13 cellular contexts compared by ENCODE assay signal in genomic region chr7:51471199-51472016, GRCh38.
DNase-seq lines count a peak whose midpoint lies in the region; ATAC-seq, FAIRE-seq and TF ChIP-seq lines count a peak whose summit lies in the region.
"Had no signal": no experiment of that assay in that cellular context is flagged by ENCODE, and none has a peak within 500 bp of the region (broad histone marks: within the 10 kb centered on the region; RNA-seq: fewer than 3 reads in every experiment).

No MANE protein-coding gene starts in this region.

- H2AFZ ChIP-seq in astrocyte (ENCODE audit: low read depth, low read length): peak overlapping the region; percentile 71

- peak overlapping the region in 1 of 2 donors; percentile 75 for H3K27ac Mint-ChIP-seq in stimulated activated naive CD8-positive, alpha-beta T cell treated with anti-CD3 and anti-CD28 coated beads, Interleukin-15, amount 100 ng/mL, for 72 hours
- H3K27ac Mint-ChIP-seq in astrocyte (ENCODE audit: unreplicated experiment) (no peak overlapping the region), mesothelial cell of epicardium (no peak overlapping the region)

- H3K9me3 ChIP-seq in astrocyte (ENCODE audit: insufficient read depth, low read depth, low read length): no peaks in the 10 kb centered on the region
- H3K9me3 ChIP-seq: adrenal gland had no signal

- peaks cover 28% of the 10 kb centered on the region for H3K27me3 Mint-ChIP-seq in stimulated activated naive CD8-positive, alpha-beta T cell treated with anti-CD3 and anti-CD28 coated beads, Interleukin-15, amount 100 ng/mL, for 72 hours
- H3K27me3 Mint-ChIP-seq in astrocyte (ENCODE audit: low read depth, unreplicated experiment): peaks cover 21% of the 10 kb centered on the region
- H3K27me3 Mint-ChIP-seq in mesothelial cell of epicardium (ENCODE audit: low read depth): peaks cover 42% of the 10 kb centered on the region

- no peak for FAIRE-seq in astrocyte (lab: Jason Lieb, UNC)

- peak; percentile 50 for ATAC-seq in stimulated activated naive CD8-positive, alpha-beta T cell treated with anti-CD3 and anti-CD28 coated beads, Interleukin-15, amount 100 ng/mL, for 72 hours
- no peak for ATAC-seq in stimulated activated naive CD8-positive, alpha-beta T cell treated with anti-CD3 and anti-CD28 coated beads, Interleukin-15, Interleukin-2, amounts not matched to agents 100 U/mL and 50 U/mL, for 24 hours
- no peak for ATAC-seq in HG03139 (IDR thresholded peaks at IDR 0.05; ENCODE audit: unreplicated experiment)
- ATAC-seq in HG03571 (IDR thresholded peaks at IDR 0.05; ENCODE audit: unreplicated experiment): no peak

- peaks cover 36% of the 10 kb centered on the region for H3K4me1 Mint-ChIP-seq in stimulated activated naive CD8-positive, alpha-beta T cell treated with anti-CD3 and anti-CD28 coated beads, Interleukin-15, amount 100 ng/mL, for 72 hours
- H3K4me1 Mint-ChIP-seq in astrocyte (ENCODE audit: low read depth, unreplicated experiment): peaks cover 4% of the 10 kb centered on the region
- H3K4me1 Mint-ChIP-seq in mesothelial cell of epicardium: peaks cover 11% of the 10 kb centered on the region

- H4K20me1 ChIP-seq in astrocyte (ENCODE audit: insufficient read depth, low read length): no peaks in the 10 kb centered on the region

- TF ChIP-seq CTCF in astrocyte (IDR thresholded peaks at IDR 0.05; ENCODE audit: insufficient read depth, low read depth, low read length): no peak
- no peak for TF ChIP-seq CTCF in mesothelial cell of epicardium (IDR thresholded peaks at IDR 0.05; ENCODE audit: unreplicated experiment)

- DNase-seq in stimulated activated naive CD8-positive, alpha-beta T cell treated with anti-CD3 and anti-CD28 coated beads, Interleukin-15, amount 100 ng/mL, for 72 hours: no peak
- no peak for DNase-seq in stimulated activated naive CD8-positive, alpha-beta T cell treated with anti-CD3 and anti-CD28 coated beads, Interleukin-15, Interleukin-2, amounts not matched to agents 100 U/mL and 50 U/mL, for 24 hours
- no peak for DNase-seq in astrocyte (ENCODE audit: low read depth)
- no peak for DNase-seq in mesothelial cell of epicardium (ENCODE audit: low spot score in 2 of 2, unreplicated experiment in 2 of 2)
- DNase-seq in A172 (ENCODE audit: low spot score): no peak
- DNase-seq in NCI-H2171 treated with DMSO at 0.1 percent for 48 hours (lab: John Stamatoyannopoulos, UW): no peak
- DNase-seq: NCI-H2081, SHP77 had no signal

- no peaks in the 10 kb centered on the region for H3K27me3 ChIP-seq in astrocyte (ENCODE audit: insufficient read depth, low read length)
- H3K27me3 ChIP-seq: adrenal gland had no signal

- no peak overlapping the region for H3K4me3 ChIP-seq in astrocyte (ENCODE audit: insufficient read depth, low read depth, low read length)
- H3K4me3 ChIP-seq: adrenal gland had no signal

- H3K4me1 ChIP-seq in astrocyte (ENCODE audit: insufficient read depth, low read length): no peaks in the 10 kb centered on the region
- H3K4me1 ChIP-seq: adrenal gland had no signal

- no peaks in the 10 kb centered on the region for H3K9me3 Mint-ChIP-seq in stimulated activated naive CD8-positive, alpha-beta T cell treated with anti-CD3 and anti-CD28 coated beads, Interleukin-15, amount 100 ng/mL, for 72 hours
- H3K9me3 Mint-ChIP-seq in astrocyte (ENCODE audit: unreplicated experiment) (no peaks in the 10 kb centered on the region), mesothelial cell of epicardium (no peaks in the 10 kb centered on the region)

- H3K79me2 ChIP-seq in astrocyte (ENCODE audit: insufficient read depth, low read length): no peaks in the 10 kb centered on the region

- H3K9ac ChIP-seq in astrocyte (ENCODE audit: low read length): no peak overlapping the region

- no peak overlapping the region for H3K27ac ChIP-seq in astrocyte (ENCODE audit: low read depth, low read length)
- H3K27ac ChIP-seq: adrenal gland, C4-2B, epithelial cell of prostate had no signal

- no peaks in the 10 kb centered on the region for H3K36me3 ChIP-seq in astrocyte (ENCODE audit: insufficient read depth, low read length)
- H3K36me3 ChIP-seq: adrenal gland had no signal

- H3K36me3 Mint-ChIP-seq in astrocyte (ENCODE audit: low read depth, unreplicated experiment) (no peaks in the 10 kb centered on the region), mesothelial cell of epicardium (no peaks in the 10 kb centered on the region)

- H3K4me3 Mint-ChIP-seq in stimulated activated naive CD8-positive, alpha-beta T cell treated with anti-CD3 and anti-CD28 coated beads, Interleukin-15, amount 100 ng/mL, for 72 hours: peak overlapping the region; percentile 44 to 73
- no peak overlapping the region for H3K4me3 Mint-ChIP-seq in astrocyte (ENCODE audit: unreplicated experiment)
- peak overlapping the region; percentile 59 for H3K4me3 Mint-ChIP-seq in mesothelial cell of epicardium

- peak overlapping the region; percentile 59 for H3K4me2 ChIP-seq in astrocyte (ENCODE audit: low read length)
